Comparison of ENCODE assay signal across 26 cellular contexts in genomic region chr18:56888978-56889377, GRCh38.
"Had no signal": no experiment of that assay in that cellular context is flagged by ENCODE, and none has a peak within 500 bp of the region (broad histone marks: within the 10 kb centered on the region; RNA-seq: fewer than 3 reads in every experiment).

No MANE protein-coding gene starts in this region.

- H3K4me1 Mint-ChIP-seq: activated CD4-positive, alpha-beta T cell treated with anti-CD3 and anti-CD28 coated beads, Interleukin-2, amount 10 ng/mL, durations not matched to agents 24 days and 14 days; immature natural killer cell had no signal

- ATAC-seq: activated naive CD4-positive, alpha-beta T cell treated with anti-CD3 and anti-CD28 coated beads, Interleukin-2, amount 50 U/mL, for 72 hours; body of pancreas; gastroesophageal sphincter; naive thymus-derived CD8-positive, alpha-beta T cell; right cardiac atrium had no signal

- H3K36me3 ChIP-seq: cardiac muscle cell, colonic mucosa, gastroesophageal sphincter, neural progenitor cell, thoracic aorta had no signal

- H3K9ac ChIP-seq: neural progenitor cell, SK-N-SH had no signal

- H3K4me2 ChIP-seq: neural progenitor cell had no signal

- DNase-seq: activated CD4-positive, alpha-beta memory T cell treated with anti-CD3 and anti-CD28 coated beads for 36 hours; activated CD4-positive, alpha-beta T cell treated with anti-CD3 and anti-CD28 coated beads, Interleukin-2, amount 10 ng/mL, durations not matched to agents 24 days and 14 days; activated CD4-positive, CD25-positive, alpha-beta regulatory T cell treated with anti-CD3 and anti-CD28 coated beads, Interleukin-2, amount 50 U/mL, for 72 hours; activated CD8-positive, alpha-beta memory T cell treated with anti-CD3 and anti-CD28 coated beads, Interleukin-2, amount 50 U/mL, for 4 hours; activated gamma-delta T cell treated with Interleukin-2 at 50 U/mL for 16 hours; activated T-cell treated with anti-CD3 and anti-CD28 coated beads, Interleukin-2, amount 50 U/mL, for 24 hours; body of pancreas; cerebellar nuclear complex; colonic mucosa; effector memory CD4-positive, alpha-beta T cell; hypothalamus; immature natural killer cell; naive thymus-derived CD8-positive, alpha-beta T cell; occipital lobe; right cardiac atrium; SK-N-SH; spleen; stimulated activated naive CD4-positive, alpha-beta T cell; T-helper 9 cell had no signal

- H3K27me3 ChIP-seq: body of pancreas, cardiac muscle cell, colonic mucosa, gastroesophageal sphincter, neural progenitor cell, spleen had no signal

- H3K27me3 Mint-ChIP-seq: activated CD4-positive, alpha-beta memory T cell treated with anti-CD3 and anti-CD28 coated beads for 36 hours; activated CD4-positive, alpha-beta T cell treated with anti-CD3 and anti-CD28 coated beads, Interleukin-2, amount 10 ng/mL, durations not matched to agents 24 days and 14 days; activated T-cell treated with anti-CD3 and anti-CD28 coated beads, Interleukin-2, amount 50 U/mL, for 24 hours; naive thymus-derived CD8-positive, alpha-beta T cell; type B pancreatic cell had no signal

- H2AFZ ChIP-seq: neural progenitor cell had no signal

- H3K9me3 Mint-ChIP-seq: activated CD4-positive, alpha-beta T cell treated with anti-CD3 and anti-CD28 coated beads, Interleukin-2, amount 10 ng/mL, durations not matched to agents 24 days and 14 days; T-helper 1 cell treated with Interleukin-12 subunit alpha and Interleukin-12 subunit beta and Interleukin-4 antibody, amounts not matched to agents 30 μg/mL and 1 μg/mL, for 36 hours had no signal

- H3K4me3 ChIP-seq: body of pancreas, cardiac muscle cell, colonic mucosa, gastroesophageal sphincter, neural progenitor cell, spleen, thoracic aorta had no signal

- H3K27ac Mint-ChIP-seq: activated CD4-positive, alpha-beta memory T cell treated with anti-CD3 and anti-CD28 coated beads for 36 hours; activated CD4-positive, alpha-beta T cell treated with anti-CD3 and anti-CD28 coated beads, Interleukin-2, amount 10 ng/mL, durations not matched to agents 24 days and 14 days; activated naive CD4-positive, alpha-beta T cell treated with anti-CD3 and anti-CD28 coated beads, Interleukin-2, amount 50 U/mL, for 72 hours; activated T-cell treated with anti-CD3 and anti-CD28 coated beads, Interleukin-2, amount 50 U/mL, for 24 hours; immature natural killer cell; neural progenitor cell; T-helper 1 cell treated with Interleukin-12 subunit alpha and Interleukin-12 subunit beta and Interleukin-4 antibody, amounts not matched to agents 30 μg/mL and 1 μg/mL, for 36 hours; type B pancreatic cell had no signal

- H3K4me1 ChIP-seq: body of pancreas, colonic mucosa, gastroesophageal sphincter, neural progenitor cell, spleen had no signal

- H3K9me3 ChIP-seq: body of pancreas, colonic mucosa, gastroesophageal sphincter, SK-N-SH, thoracic aorta had no signal

- H3K9me2 ChIP-seq: SK-N-SH had no signal

- H3K27ac ChIP-seq: body of pancreas, cardiac muscle cell, colonic mucosa, gastroesophageal sphincter, neural progenitor cell, spleen, thoracic aorta had no signal

- H3K4me3 Mint-ChIP-seq: activated CD4-positive, alpha-beta memory T cell treated with anti-CD3 and anti-CD28 coated beads for 36 hours; activated CD4-positive, alpha-beta T cell treated with anti-CD3 and anti-CD28 coated beads, Interleukin-2, amount 10 ng/mL, durations not matched to agents 24 days and 14 days; activated T-cell treated with anti-CD3 and anti-CD28 coated beads, Interleukin-2, amount 50 U/mL, for 24 hours; immature natural killer cell; naive thymus-derived CD8-positive, alpha-beta T cell; neural progenitor cell; T-helper 1 cell treated with Interleukin-12 subunit alpha and Interleukin-12 subunit beta and Interleukin-4 antibody, amounts not matched to agents 30 μg/mL and 1 μg/mL, for 36 hours; type B pancreatic cell had no signal
